In genomic region chr4:8188743-8189550, GRCh38 we compare ENCODE assay signal across 11 cellular contexts. TPM values are rescaled to one million over a fixed set of nuclear protein-coding genes. Genes with fewer than 3 reads are reported as not detected.
DNase-seq lines count a peak whose midpoint lies in the region; ATAC-seq and TF ChIP-seq lines count a peak whose summit lies in the region.
"Had no signal": no experiment of that assay in that cellular context is flagged by ENCODE, and none has a peak within 500 bp of the region (broad histone marks: within the 10 kb centered on the region; RNA-seq: fewer than 3 reads in every experiment).

No MANE protein-coding gene starts in this region.

- H2BK5ac ChIP-seq in neuronal stem cell (ENCODE audit: low read length): peak overlapping the region; percentile 90

- H3K9me3 ChIP-seq in neuronal stem cell (replicated peaks in 1 of 2; ENCODE audit: control insufficient read depth in 2 of 2, insufficient read depth in 1 of 2, low read depth in 1 of 2, low read length in 2 of 2): no peaks in the 10 kb centered on the region

- H3K36me3 ChIP-seq in neuronal stem cell (replicated peaks in 1 of 2; ENCODE audit: control insufficient read depth in 2 of 2, insufficient read depth in 2 of 2, low read length in 2 of 2): no peaks in the 10 kb centered on the region

- no peak overlapping the region for H3K4me3 Mint-ChIP-seq in T-cell

- H3K9ac ChIP-seq in neuronal stem cell (ENCODE audit: low read depth, low read length, poor library complexity): peak overlapping the region; percentile 4

- H3K4me1 ChIP-seq in neuronal stem cell (ENCODE audit: control insufficient read depth in 2 of 2, insufficient read depth in 1 of 2, low read depth in 1 of 2, low read length in 2 of 2): peaks cover 0 to 6% of the 10 kb centered on the region in 2 donors

- H3K4ac ChIP-seq in neuronal stem cell (ENCODE audit: low read length): peak overlapping the region; percentile 66

- peak; percentile 92 for DNase-seq in DMS153 (lab: John Stamatoyannopoulos, UW)
- peak; percentile 17 for DNase-seq in NCI-H226
- peak; percentile 99 for DNase-seq in epithelial cell of esophagus (ENCODE audit: low read depth)
- no peak for DNase-seq in neuronal stem cell (ENCODE audit: low spot score)
- DNase-seq in NCI-H1930 (lab: John Stamatoyannopoulos, UW): no peak
- no peak for DNase-seq in T-cell
- no peak for DNase-seq in H4 (ENCODE audit: low spot score)
- DNase-seq: activated CD4-positive, alpha-beta T cell treated with anti-CD3 and anti-CD28 coated beads for 48 hours; cerebellar nuclear complex; stimulated activated CD4-positive, alpha-beta T cell treated with anti-CD3 and anti-CD28 coated beads, Interleukin-1b, Interleukin-23, amount 100 ng/mL, for 48 hours had no signal

- WGBS in neuronal stem cell (ENCODE audit: extremely low coverage in 2 of 2, insufficient read length in 2 of 2, insufficient replicate concordance in 1 of 2), 2 donors: no CpG with 5 or more reads among the region's 29 CpGs

- H3K27me3 ChIP-seq in neuronal stem cell (ENCODE audit: control insufficient read depth in 3 of 3, insufficient read depth in 3 of 3, low read depth in 1 of 3, low read length in 3 of 3): peaks cover 0 to 8% (median 0%) of the 10 kb centered on the region in 3 experiments

- no peak overlapping the region for H2AFZ ChIP-seq in neuronal stem cell (ENCODE audit: low read length)

- H3K27me3 Mint-ChIP-seq in T-cell: no peaks in the 10 kb centered on the region

- H3K27ac ChIP-seq in neuronal stem cell (replicated peaks; ENCODE audit: low read length): no peak overlapping the region

- peak overlapping the region; percentile 80 for H3K23ac ChIP-seq in neuronal stem cell (ENCODE audit: low read depth, low read length, poor library complexity)

- no peaks in the 10 kb centered on the region for H3K9me3 Mint-ChIP-seq in T-cell

- H2BK120ac ChIP-seq in neuronal stem cell (ENCODE audit: low read depth, low read length): no peak overlapping the region

- no peak overlapping the region for H3K27ac Mint-ChIP-seq in T-cell

- peak overlapping the region; percentile 17 for H4K8ac ChIP-seq in neuronal stem cell (ENCODE audit: low read depth, low read length)

- H2BK15ac ChIP-seq in neuronal stem cell (ENCODE audit: low read length): peak overlapping the region; percentile 81

- CTCF ChIA-PET in T-cell (lab: Charles Lee): no interaction called here

- H2BK12ac ChIP-seq in neuronal stem cell (ENCODE audit: low read length): no peak overlapping the region

- H3K79me1 ChIP-seq in neuronal stem cell (ENCODE audit: low read depth, low read length): peaks cover 5% of the 10 kb centered on the region

- TF ChIP-seq CTCF in epithelial cell of esophagus (IDR thresholded peaks at IDR 0.05; ENCODE audit: insufficient read depth, low read depth, low read length, missing control alignments): no peak

- H3K36me3 Mint-ChIP-seq in T-cell: no peaks in the 10 kb centered on the region

- ATAC-seq in T-cell (replicated peaks in 1 of 4) (no peak), HG02623 (IDR thresholded peaks at IDR 0.05; ENCODE audit: unreplicated experiment) (no peak)

- peak overlapping the region; percentile 72 for H4K91ac ChIP-seq in neuronal stem cell (ENCODE audit: low read depth, low read length, poor library complexity)

- peaks cover 0 to 12% (median 6%) of the 10 kb centered on the region in 3 donors for H3K4me1 Mint-ChIP-seq in T-cell

- peak overlapping the region; percentile 75 for H3K14ac ChIP-seq in neuronal stem cell (ENCODE audit: low read length)

- peak overlapping the region; percentile 65 for H3K18ac ChIP-seq in neuronal stem cell (ENCODE audit: low read length)

- H2AK5ac ChIP-seq in neuronal stem cell (ENCODE audit: low read depth, low read length): peak overlapping the region; percentile 88

- H3K4me3 ChIP-seq in epithelial cell of esophagus (ENCODE audit: low read length) (no peak overlapping the region), neuronal stem cell (ENCODE audit: low read length in 2 of 2) (no peak overlapping the region)

- POLR2A ChIA-PET in T-cell (lab: Charles Lee): no interaction called here

- no peak overlapping the region for H3K4me2 ChIP-seq in neuronal stem cell (ENCODE audit: insufficient read depth, low read length, poor library complexity, severe bottlenecking)

RNA-seq across cellular contexts. Expression of gene SH3TC1, which starts 10.1 kb away (rescaled TPM):
- polyA plus RNA-seq in neuronal stem cell (2013, experiment 1 of 2): 0.13 TPM
- 0.08 TPM for polyA plus RNA-seq in neuronal stem cell (2013, experiment 2 of 2)
- 100 to 1,000 TPM in 1 of 5 donors, 10 to 100 TPM in 4; 24.6 to 103 (median 40.3) TPM for total RNA-seq in T-cell
- 2.2 and 4.5 TPM in 2 replicates for total RNA-seq in H4 (2014; rRNA removed; shearing (Covaris generic))

RNA-seq across cellular contexts. Expression of gene ABLIM2, which starts 30.3 kb away (rescaled TPM):
- 0.78 TPM for polyA plus RNA-seq in neuronal stem cell (2013, experiment 1 of 2)
- 0.93 TPM for polyA plus RNA-seq in neuronal stem cell (2013, experiment 2 of 2)
- total RNA-seq in T-cell: 1 to 10 TPM; 2.6 to 7.0 (median 5.5) TPM
- total RNA-seq in H4 (2014; rRNA removed; shearing (Covaris generic)): 0.29 and 0.43 TPM in 2 replicates

Comparison
In these comparisons a context has a peak if more than half of its experiments do, and no peak if none do; other contexts are left out.
1. DNase-seq: peak in DMS153 (single experiment), NCI-H226 (single experiment) and epithelial cell of esophagus (single experiment); none in neuronal stem cell (single experiment), NCI-H1930 (0 of 2), T-cell (0 of 34) and H4 (single experiment).